In genomic region chrX:118497180-118497814, GRCh38 we compare ENCODE assay signal across 9 cellular contexts. TPM values are rescaled to one million over a fixed set of nuclear protein-coding genes. Genes with fewer than 3 reads are reported as not detected.
A peak's percentile ranks its signal among the peaks of the same experiment; 100 is the strongest.
DNase-seq lines count a peak whose midpoint lies in the region; ATAC-seq and TF ChIP-seq lines count a peak whose summit lies in the region.
"Had no signal": no experiment of that assay in that cellular context is flagged by ENCODE, and none has a peak within 500 bp of the region (broad histone marks: within the 10 kb centered on the region; RNA-seq: fewer than 3 reads in every experiment).

No MANE protein-coding gene starts in this region.

- peaks cover 25% of the 10 kb centered on the region for H3K4me1 Mint-ChIP-seq in T-helper 17 cell
- peaks cover 32% of the 10 kb centered on the region for H3K4me1 Mint-ChIP-seq in stimulated activated naive CD8-positive, alpha-beta T cell treated with anti-CD3 and anti-CD28 coated beads, Interleukin-15, amount 100 ng/mL, for 72 hours

- TF ChIP-seq CTCF in fibroblast of mammary gland (conservative IDR thresholded peaks at IDR 0.05; ENCODE audit: control insufficient read depth, insufficient read depth, low read depth, low read length) = no peak

- no peaks in the 10 kb centered on the region for H3K9me3 ChIP-seq in T-helper 17 cell (ENCODE audit: control insufficient read depth, low read length, poor library complexity, severe bottlenecking)
- H3K9me3 ChIP-seq: MG63 had no signal

- ATAC-seq in T-helper 17 cell (peak; percentile 11), GM21381 (IDR thresholded peaks at IDR 0.05; ENCODE audit: unreplicated experiment) (no peak)
- ATAC-seq in stimulated activated naive CD8-positive, alpha-beta T cell treated with anti-CD3 and anti-CD28 coated beads, Interleukin-15, amount 100 ng/mL, for 72 hours = no peak

- peak overlapping the region; percentile 99 for H3K4me3 Mint-ChIP-seq in T-helper 17 cell
- peak overlapping the region; percentile 92 to 100 for H3K4me3 Mint-ChIP-seq in stimulated activated naive CD8-positive, alpha-beta T cell treated with anti-CD3 and anti-CD28 coated beads, Interleukin-15, amount 100 ng/mL, for 72 hours

- peak overlapping the region; percentile 95 for H3K27ac Mint-ChIP-seq in T-helper 17 cell
- peak overlapping the region; percentile 91 to 99 for H3K27ac Mint-ChIP-seq in stimulated activated naive CD8-positive, alpha-beta T cell treated with anti-CD3 and anti-CD28 coated beads, Interleukin-15, amount 100 ng/mL, for 72 hours

- peaks cover 6% of the 10 kb centered on the region for H3K36me3 Mint-ChIP-seq in T-helper 17 cell (ENCODE audit: low read depth)

- H3K27me3 Mint-ChIP-seq in T-helper 17 cell = no peaks in the 10 kb centered on the region
- H3K27me3 Mint-ChIP-seq in stimulated activated naive CD8-positive, alpha-beta T cell treated with anti-CD3 and anti-CD28 coated beads, Interleukin-15, amount 100 ng/mL, for 72 hours = no peaks in the 10 kb centered on the region

- peak overlapping the region; percentile 73 for H3K4me3 ChIP-seq in fibroblast of mammary gland (ENCODE audit: control insufficient read depth, low read depth, low read length)

- peak; percentile 28 for DNase-seq in SIG-M5 treated with dmso at 0.1 percent for 504 hours (lab: John Stamatoyannopoulos, UW; ENCODE audit: unreplicated experiment)
- no peak for DNase-seq in SIG-M5 (lab: John Stamatoyannopoulos, UW)
- no peak for DNase-seq in T-helper 17 cell
- DNase-seq in fibroblast of mammary gland (ENCODE audit: low read depth) = no peak
- DNase-seq in stimulated activated naive CD8-positive, alpha-beta T cell treated with anti-CD3 and anti-CD28 coated beads, Interleukin-15, amount 100 ng/mL, for 72 hours = peak; percentile 12 to 25
- DNase-seq in OCI-M2 (lab: John Stamatoyannopoulos, UW; ENCODE audit: unreplicated experiment) = no peak
- DNase-seq in NCI-H226 = no peak
- DNase-seq: MG63 had no signal

- no peaks in the 10 kb centered on the region for H3K9me3 Mint-ChIP-seq in stimulated activated naive CD8-positive, alpha-beta T cell treated with anti-CD3 and anti-CD28 coated beads, Interleukin-15, amount 100 ng/mL, for 72 hours

RNA-seq across cellular contexts. Expression of gene DOCK11, which starts 1.7 kb away (rescaled TPM):
- total RNA-seq in T-helper 17 cell = 10 to 100 TPM; 86.3 to 92.6 TPM

Comparison
In these comparisons a context has a peak if more than half of its experiments do, and no peak if none do; other contexts are left out.
1. DNase-seq: peak in SIG-M5 treated with dmso at 0.1 percent for 504 hours (single experiment) and stimulated activated naive CD8-positive, alpha-beta T cell treated with anti-CD3 and anti-CD28 coated beads, Interleukin-15, amount 100 ng/mL, for 72 hours (2 of 2); none in SIG-M5 (single experiment), T-helper 17 cell (0 of 3), fibroblast of mammary gland (single experiment), OCI-M2 (single experiment) and NCI-H226 (single experiment).